In the genomic region with DNA sequence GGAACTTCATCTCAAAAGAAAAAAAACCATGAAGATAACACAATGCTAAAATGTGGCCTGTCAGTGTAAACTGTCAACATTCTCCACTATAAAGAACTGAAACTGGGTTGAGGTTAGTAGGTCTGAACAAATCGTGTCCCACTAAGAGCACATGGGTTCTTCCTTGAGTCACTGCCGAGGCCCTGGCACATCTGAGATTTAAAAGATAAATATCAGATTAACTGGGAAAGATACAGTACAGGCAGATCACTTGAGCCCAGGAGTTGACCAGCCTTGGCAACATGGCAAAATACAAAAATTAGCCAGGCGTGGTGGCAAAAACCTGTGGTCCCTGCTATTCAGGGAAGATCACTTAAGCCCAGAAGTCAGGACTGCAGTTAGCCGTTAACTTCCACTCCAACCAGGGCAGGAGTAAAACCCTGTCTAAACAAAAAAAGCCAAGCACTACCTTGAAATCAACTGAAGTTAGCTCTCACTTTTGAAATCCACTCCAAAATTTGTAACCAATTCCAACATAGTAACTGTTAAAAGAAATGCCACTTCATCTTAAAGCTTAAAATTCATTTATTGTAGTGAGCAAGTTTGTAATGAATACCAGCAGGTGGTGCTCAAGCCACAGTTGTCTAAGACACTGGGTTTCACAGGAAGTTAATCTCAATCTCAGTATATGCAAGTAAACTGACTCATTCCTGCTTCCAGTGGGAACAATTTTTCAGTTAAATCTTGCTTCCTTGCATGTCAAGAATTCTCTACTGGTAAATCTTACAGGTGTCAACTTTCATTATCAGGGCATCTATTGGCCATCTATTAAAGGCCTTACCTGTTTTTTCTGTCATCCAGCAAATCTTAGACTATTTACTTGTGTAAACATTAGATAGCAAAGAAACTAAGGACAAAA, we compare ENCODE assay signal across 8 cellular contexts. TPM values are rescaled to one million over a fixed set of nuclear protein-coding genes. Genes with fewer than 3 reads are reported as not detected.
A peak's percentile ranks its signal among the peaks of the same experiment; 100 is the strongest.
DNase-seq lines count a peak whose midpoint lies in the region; ATAC-seq and TF ChIP-seq lines count a peak whose summit lies in the region.

No MANE protein-coding gene starts in this region.

- peak; percentile 20 for TF ChIP-seq CTCF in GM13976 (IDR thresholded peaks at IDR 0.05; ENCODE audit: borderline replicate concordance, control extremely low read depth, extremely low read depth, insufficient read depth, missing control alignments)
- TF ChIP-seq CTCF in activated B cell treated with CpG ODN at 0.5 μM for 24 hours (IDR thresholded peaks at IDR 0.05) = no peak
- TF ChIP-seq CTCF in endothelial cell (IDR thresholded peaks at IDR 0.05; ENCODE audit: unreplicated experiment) = peak; percentile 56
- TF ChIP-seq CTCF in type B pancreatic cell (conservative IDR thresholded peaks at IDR 0.05) = peak; percentile 78

- in situ Hi-C loops in GM13976 (cut with MboI; ENCODE audit: low sequenced_read_pairs, unreplicated experiment) = no loop called here

- peaks cover 70% of the 10 kb centered on the region for H3K36me3 Mint-ChIP-seq in activated B cell treated with CpG ODN at 0.5 μM for 24 hours (ENCODE audit: low read depth)
- peaks cover 40% of the 10 kb centered on the region for H3K36me3 Mint-ChIP-seq in endothelial cell (ENCODE audit: low read depth, unreplicated experiment)
- H3K36me3 Mint-ChIP-seq in type B pancreatic cell = peaks cover 50% of the 10 kb centered on the region

- DNase-seq in AG20443 (ENCODE audit: low spot score) (peak; percentile 44), GM13976 (ENCODE audit: low spot score) (peak; percentile 47), NCI-H1694 (lab: John Stamatoyannopoulos, UW) (peak; percentile 35), activated B cell treated with CpG ODN at 0.5 μM for 24 hours (no peak), endothelial cell (ENCODE audit: low spot score) (peak; percentile 39), mucosa of gallbladder (ENCODE audit: low spot score) (peak; percentile 71), type B pancreatic cell (ENCODE audit: extremely low spot score, unreplicated experiment) (no peak)

- H3K4me1 Mint-ChIP-seq in activated B cell treated with CpG ODN at 0.5 μM for 24 hours (peaks cover 70% of the 10 kb centered on the region), endothelial cell (ENCODE audit: unreplicated experiment) (peaks cover 23% of the 10 kb centered on the region), type B pancreatic cell (ENCODE audit: unreplicated experiment) (peaks cover 29% of the 10 kb centered on the region)

- H3K9me3 Mint-ChIP-seq in activated B cell treated with CpG ODN at 0.5 μM for 24 hours (no peaks in the 10 kb centered on the region), endothelial cell (ENCODE audit: unreplicated experiment) (no peaks in the 10 kb centered on the region), type B pancreatic cell (no peaks in the 10 kb centered on the region)

- H3K27ac Mint-ChIP-seq in activated B cell treated with CpG ODN at 0.5 μM for 24 hours = peak overlapping the region; percentile 80
- H3K27ac Mint-ChIP-seq in endothelial cell (ENCODE audit: unreplicated experiment) = peak overlapping the region; percentile 43
- H3K27ac Mint-ChIP-seq in type B pancreatic cell = peak overlapping the region; percentile 92

- POLR2A ChIA-PET in activated B cell treated with CpG ODN at 0.5 μM for 24 hours (lab: Charles Lee) = interaction anchor here (0.6 to 7.6 kb wide), 15 partner anchors 7 to 138 kb away, joined by 3 to 91 read pairs (median 11); partner anchors contain the start of genes CGAS, DDX43, EEF1A1 and MTO1

- H3K4me3 Mint-ChIP-seq in activated B cell treated with CpG ODN at 0.5 μM for 24 hours (peak overlapping the region; percentile 72), endothelial cell (ENCODE audit: unreplicated experiment) (no peak overlapping the region), type B pancreatic cell (peak overlapping the region; percentile 75)

- intact Hi-C loops in activated B cell treated with CpG ODN at 0.5 μM for 24 hours (cut with micrococcal nuclease) = loop anchor here (1.0 kb wide), 4 partner anchors 64 to 160 kb away; no protein-coding TSS in a partner anchor

- CTCF ChIA-PET in activated B cell treated with CpG ODN at 0.5 μM for 24 hours (lab: Charles Lee) = interaction anchor here (0.6 to 4.3 kb wide), 12 partner anchors 54 to 151 kb away, joined by 3 to 64 read pairs (median 4); partner anchors contain the start of genes MTO1 and SLC17A5

- no peaks in the 10 kb centered on the region for H3K27me3 Mint-ChIP-seq in activated B cell treated with CpG ODN at 0.5 μM for 24 hours
- peaks cover 17% of the 10 kb centered on the region for H3K27me3 Mint-ChIP-seq in endothelial cell (ENCODE audit: unreplicated experiment)
- peaks cover 4% of the 10 kb centered on the region for H3K27me3 Mint-ChIP-seq in type B pancreatic cell

- ATAC-seq in HG02759 (IDR thresholded peaks at IDR 0.05; ENCODE audit: unreplicated experiment) (peak; percentile 35), activated B cell treated with CpG ODN at 0.5 μM for 24 hours (ENCODE audit: low read depth) (peak; percentile 53)

RNA-seq across cellular contexts. Expression of gene EEF1A1, which starts 5.4 kb away (rescaled TPM):
- total RNA-seq in activated B cell treated with CpG ODN at 0.5 μM for 24 hours = 19,962 and 22,096 TPM in 2 replicates
- total RNA-seq in endothelial cell (ENCODE audit: unreplicated experiment) = 13,000 TPM
- 8,853 TPM for total RNA-seq in mucosa of gallbladder
- total RNA-seq in type B pancreatic cell (ENCODE audit: low replicate concordance) = 12,371 and 13,155 TPM in 2 replicates

RNA-seq across cellular contexts. Expression of gene MTO1, which starts 53.9 kb away (rescaled TPM):
- total RNA-seq in activated B cell treated with CpG ODN at 0.5 μM for 24 hours = 58.5 and 59.3 TPM in 2 replicates
- 23.8 TPM for total RNA-seq in endothelial cell (ENCODE audit: unreplicated experiment)
- 21.8 TPM for total RNA-seq in mucosa of gallbladder
- 28.0 and 28.3 TPM in 2 replicates for total RNA-seq in type B pancreatic cell (ENCODE audit: low replicate concordance)

Comparison
In these comparisons a context has a peak if more than half of its experiments do, and no peak if none do; other contexts are left out.
1. DNase-seq: peak in AG20443 (single experiment), GM13976 (single experiment), NCI-H1694 (single experiment), endothelial cell (single experiment) and mucosa of gallbladder (single experiment); none in activated B cell treated with CpG ODN at 0.5 μM for 24 hours (single experiment) and type B pancreatic cell (single experiment).
2. Peak in every context shown above with its lines, with median percentiles within 50 percentile points of each other: H3K27ac Mint-ChIP-seq.